ENCODE assay signal across 8 cellular contexts in the genomic region with DNA sequence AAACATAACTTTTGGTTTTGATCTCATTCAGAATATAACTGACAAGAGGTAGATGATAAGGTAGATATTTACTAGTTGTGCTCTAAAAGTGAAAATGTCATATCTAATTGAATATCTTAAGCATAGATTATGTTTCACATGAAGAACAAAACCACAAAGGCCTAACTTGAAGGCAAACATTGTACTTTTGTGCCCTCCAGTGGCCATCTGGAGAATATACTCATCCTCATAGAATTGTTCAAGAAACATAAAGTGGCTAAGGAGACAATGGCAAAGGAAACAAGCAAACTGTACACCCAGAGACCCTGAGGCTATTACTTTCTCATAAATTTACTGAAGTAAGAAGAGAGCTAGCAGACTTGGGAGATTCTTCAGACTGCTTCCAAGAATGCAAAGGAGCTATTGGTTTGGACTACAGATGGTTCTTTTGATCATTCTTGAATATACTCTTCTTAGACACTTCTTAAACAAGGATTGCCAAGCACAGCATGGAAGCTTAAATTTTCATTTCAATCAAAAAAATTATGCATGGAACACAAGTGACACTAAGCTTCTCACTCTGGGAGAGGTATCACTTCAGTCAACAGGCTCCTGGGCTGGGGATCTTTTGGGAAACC.
DNase-seq lines count a peak whose midpoint lies in the region; ATAC-seq and TF ChIP-seq lines count a peak whose summit lies in the region.

No MANE protein-coding gene starts in this region.

- no peak overlapping the region for H2AFZ ChIP-seq in mammary epithelial cell (ENCODE audit: low read depth, low read length)

- no peak overlapping the region for H3K4me2 ChIP-seq in mammary epithelial cell (ENCODE audit: insufficient read depth, low read depth, low read length)

- no peaks in the 10 kb centered on the region for H3K36me3 ChIP-seq in mammary epithelial cell (ENCODE audit: insufficient read depth, low read length)

- H3K4me3 ChIP-seq in mammary epithelial cell (replicated peaks in 1 of 3; ENCODE audit: insufficient read depth in 1 of 3, low read depth in 2 of 3, low read length in 3 of 3): no peak overlapping the region

- DNase-seq in stimulated activated CD4-positive, alpha-beta T cell treated with anti-CD3 and anti-CD28 coated beads, Interleukin-12 subunit alpha, Interleukin-12 subunit beta, amount 100 ng/mL, for 48 hours (ENCODE audit: low read depth in 2 of 3, low spot score in 1 of 3): peak in 2 of 3 donors; percentile 1 to 36
- no peak for DNase-seq in stimulated activated CD4-positive, alpha-beta T cell treated with anti-CD3 and anti-CD28 coated beads, Interleukin-4, amount 100 ng/mL, for 4 hours
- peak; percentile 44 for DNase-seq in SHP77 treated with DMSO at 0.1 percent for 48 hours (lab: John Stamatoyannopoulos, UW)
- peak; percentile 57 for DNase-seq in mammary epithelial cell
- DNase-seq in left colon: peak in 1 of 2 donors; percentile 21
- DNase-seq in stimulated activated naive CD8-positive, alpha-beta T cell treated with anti-CD3 and anti-CD28 coated beads, Interleukin-15, Interleukin-2, amounts not matched to agents 100 U/mL and 50 U/mL, for 24 hours: peak; percentile 35

- no peaks in the 10 kb centered on the region for H3K79me2 ChIP-seq in mammary epithelial cell (ENCODE audit: insufficient read depth, low read length)

- no peaks in the 10 kb centered on the region for H3K9me3 ChIP-seq in mammary epithelial cell (replicated peaks; ENCODE audit: insufficient read depth, low read length)

- TF ChIP-seq CTCF in mammary epithelial cell (conservative IDR thresholded peaks at IDR 0.05 in 1 of 2, IDR thresholded peaks at IDR 0.05 in 1 of 2; ENCODE audit: extremely low read depth in 1 of 2, insufficient read depth in 1 of 2, low read depth in 1 of 2, low read length in 2 of 2): peak; percentile 66 to 68

- H4K20me1 ChIP-seq in mammary epithelial cell (ENCODE audit: insufficient read depth, low read length): no peaks in the 10 kb centered on the region

- H3K27me3 ChIP-seq in mammary epithelial cell (ENCODE audit: insufficient read depth, low read length): no peaks in the 10 kb centered on the region

- no TSS peak for BruUV-seq in mammary epithelial cell (replicated peaks; lab: Mats Ljungman, UMichigan)

- intact Hi-C loops in mammary epithelial cell (cut with micrococcal nuclease) (loop anchor here (2.0 to 10.0 kb wide), 4 partner anchors 211 to 827 kb away; no protein-coding TSS in a partner anchor), left colon (cut with DNase I, micrococcal nuclease) (loop anchor here in 1 of 2 donors (10.0 kb wide), 1 partner anchor 1221 kb away; no protein-coding TSS in a partner anchor)

- CTCF ChIA-PET in mammary epithelial cell (lab: Charles Lee; ENCODE audit: low non-redundant PET): no interaction called here

- no peak overlapping the region for H3K27ac ChIP-seq in mammary epithelial cell (ENCODE audit: insufficient read depth, low read depth, low read length)

- TF ChIP-seq RAD21 in Ishikawa (IDR thresholded peaks at IDR 0.05; ENCODE audit: low read depth): peak; percentile 87

- ATAC-seq in GM21737 (IDR thresholded peaks at IDR 0.05; ENCODE audit: unreplicated experiment): peak; percentile 80
- peak; percentile 66 for ATAC-seq in left colon
- ATAC-seq in stimulated activated naive CD8-positive, alpha-beta T cell treated with anti-CD3 and anti-CD28 coated beads, Interleukin-15, Interleukin-2, amounts not matched to agents 100 U/mL and 50 U/mL, for 24 hours: no peak

- in situ Hi-C loops in mammary epithelial cell (cut with MboI; ENCODE audit: low sequenced_read_pairs in 2 of 2): loop anchor here in 1 of 2 donors (25.0 kb wide), 1 partner anchor 1204 kb away; no protein-coding TSS in a partner anchor

- dilution Hi-C loops in mammary epithelial cell (cut with HindIII; ENCODE audit: low sequenced_read_pairs): no loop called here

- no peaks in the 10 kb centered on the region for H3K4me1 ChIP-seq in mammary epithelial cell (ENCODE audit: insufficient read depth, low read length)

- no peak overlapping the region for H3K9ac ChIP-seq in mammary epithelial cell (ENCODE audit: insufficient read depth, low read length)

- no peak for TF ChIP-seq EP300 in Ishikawa (IDR thresholded peaks at IDR 0.05; ENCODE audit: borderline replicate concordance)

TF ChIP-seq in Ishikawa, 13 proteins besides CTCF, POLR2A, EP300 and RAD21:
- TF ChIP-seq TEAD4 (IDR thresholded peaks at IDR 0.05) (no peak), CEBPB (IDR thresholded peaks at IDR 0.05) (no peak), NFIC (IDR thresholded peaks at IDR 0.05) (no peak), FOXM1 (IDR thresholded peaks at IDR 0.05; ENCODE audit: borderline replicate concordance, low read depth) (no peak), CREB1 (IDR thresholded peaks at IDR 0.05; ENCODE audit: low read depth) (no peak), TCF12 (IDR thresholded peaks at IDR 0.05; ENCODE audit: low read depth) (no peak), ZBTB7A (IDR thresholded peaks at IDR 0.05; ENCODE audit: low read depth) (no peak), TAF1 (IDR thresholded peaks at IDR 0.05; ENCODE audit: low read depth) (no peak), YY1 (IDR thresholded peaks at IDR 0.05; ENCODE audit: low read depth) (no peak), EGR1 (IDR thresholded peaks at IDR 0.05) (no peak)
- TF ChIP-seq, protein P1, sequence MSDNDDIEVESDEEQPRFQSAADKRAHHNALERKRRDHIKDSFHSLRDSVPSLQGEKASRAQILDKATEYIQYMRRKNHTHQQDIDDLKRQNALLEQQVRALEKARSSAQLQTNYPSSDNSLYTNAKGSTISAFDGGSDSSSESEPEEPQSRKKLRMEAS (IDR thresholded peaks at IDR 0.05): no peak
- TF ChIP-seq, protein P2, sequence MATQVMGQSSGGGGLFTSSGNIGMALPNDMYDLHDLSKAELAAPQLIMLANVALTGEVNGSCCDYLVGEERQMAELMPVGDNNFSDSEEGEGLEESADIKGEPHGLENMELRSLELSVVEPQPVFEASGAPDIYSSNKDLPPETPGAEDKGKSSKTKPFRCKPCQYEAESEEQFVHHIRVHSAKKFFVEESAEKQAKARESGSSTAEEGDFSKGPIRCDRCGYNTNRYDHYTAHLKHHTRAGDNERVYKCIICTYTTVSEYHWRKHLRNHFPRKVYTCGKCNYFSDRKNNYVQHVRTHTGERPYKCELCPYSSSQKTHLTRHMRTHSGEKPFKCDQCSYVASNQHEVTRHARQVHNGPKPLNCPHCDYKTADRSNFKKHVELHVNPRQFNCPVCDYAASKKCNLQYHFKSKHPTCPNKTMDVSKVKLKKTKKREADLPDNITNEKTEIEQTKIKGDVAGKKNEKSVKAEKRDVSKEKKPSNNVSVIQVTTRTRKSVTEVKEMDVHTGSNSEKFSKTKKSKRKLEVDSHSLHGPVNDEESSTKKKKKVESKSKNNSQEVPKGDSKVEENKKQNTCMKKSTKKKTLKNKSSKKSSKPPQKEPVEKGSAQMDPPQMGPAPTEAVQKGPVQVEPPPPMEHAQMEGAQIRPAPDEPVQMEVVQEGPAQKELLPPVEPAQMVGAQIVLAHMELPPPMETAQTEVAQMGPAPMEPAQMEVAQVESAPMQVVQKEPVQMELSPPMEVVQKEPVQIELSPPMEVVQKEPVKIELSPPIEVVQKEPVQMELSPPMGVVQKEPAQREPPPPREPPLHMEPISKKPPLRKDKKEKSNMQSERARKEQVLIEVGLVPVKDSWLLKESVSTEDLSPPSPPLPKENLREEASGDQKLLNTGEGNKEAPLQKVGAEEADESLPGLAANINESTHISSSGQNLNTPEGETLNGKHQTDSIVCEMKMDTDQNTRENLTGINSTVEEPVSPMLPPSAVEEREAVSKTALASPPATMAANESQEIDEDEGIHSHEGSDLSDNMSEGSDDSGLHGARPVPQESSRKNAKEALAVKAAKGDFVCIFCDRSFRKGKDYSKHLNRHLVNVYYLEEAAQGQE (IDR thresholded peaks at IDR 0.05; ENCODE audit: low read depth): no peak
- TF ChIP-seq, protein P3, sequence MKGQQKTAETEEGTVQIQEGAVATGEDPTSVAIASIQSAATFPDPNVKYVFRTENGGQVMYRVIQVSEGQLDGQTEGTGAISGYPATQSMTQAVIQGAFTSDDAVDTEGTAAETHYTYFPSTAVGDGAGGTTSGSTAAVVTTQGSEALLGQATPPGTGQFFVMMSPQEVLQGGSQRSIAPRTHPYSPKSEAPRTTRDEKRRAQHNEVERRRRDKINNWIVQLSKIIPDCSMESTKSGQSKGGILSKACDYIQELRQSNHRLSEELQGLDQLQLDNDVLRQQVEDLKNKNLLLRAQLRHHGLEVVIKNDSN (IDR thresholded peaks at IDR 0.05): no peak

Comparison
In these comparisons a context has a peak if more than half of its experiments do, and no peak if none do; other contexts are left out.
1. DNase-seq: peak in stimulated activated CD4-positive, alpha-beta T cell treated with anti-CD3 and anti-CD28 coated beads, Interleukin-12 subunit alpha, Interleukin-12 subunit beta, amount 100 ng/mL, for 48 hours (2 of 3), SHP77 treated with DMSO at 0.1 percent for 48 hours (single experiment), mammary epithelial cell (single experiment) and stimulated activated naive CD8-positive, alpha-beta T cell treated with anti-CD3 and anti-CD28 coated beads, Interleukin-15, Interleukin-2, amounts not matched to agents 100 U/mL and 50 U/mL, for 24 hours (single experiment); none in stimulated activated CD4-positive, alpha-beta T cell treated with anti-CD3 and anti-CD28 coated beads, Interleukin-4, amount 100 ng/mL, for 4 hours (0 of 2).